In genomic region chr14:106694638-106695393, GRCh38 we compare ENCODE assay signal across 8 cellular contexts.
A peak's percentile ranks its signal among the peaks of the same experiment; 100 is the strongest.
DNase-seq lines count a peak whose midpoint lies in the region; ATAC-seq and FAIRE-seq lines count a peak whose summit lies in the region.

No MANE protein-coding gene starts in this region.

- H3K36me3 Mint-ChIP-seq in naive B cell, result no peaks in the 10 kb centered on the region

- peak; percentile 100 for FAIRE-seq in GM19239 (lab: Jason Lieb, UNC)

- no peaks in the 10 kb centered on the region for H3K27me3 Mint-ChIP-seq in naive B cell

- peak overlapping the region in 7 of 8 donors; percentile 39 to 89 (median 73) for H3K4me3 Mint-ChIP-seq in naive B cell

- H3K9me3 Mint-ChIP-seq in naive B cell, result no peaks in the 10 kb centered on the region

- no peak for DNase-seq in GM19239 (ENCODE audit: insufficient read length, low spot score)
- peak; percentile 21 for DNase-seq in NCI-H2029 treated with DMSO at 0.1 percent for 48 hours (lab: John Stamatoyannopoulos, UW)
- peak in 2 of 3 experiments; percentile 29 to 53 for DNase-seq in activated CD8-positive, alpha-beta memory T cell treated with anti-CD3 and anti-CD28 coated beads for 48 hours (ENCODE audit: low read depth in 2 of 3, low spot score in 2 of 3)
- peak; percentile 68 for DNase-seq in naive B cell
- DNase-seq in globus pallidus (ENCODE audit: low spot score), result no peak
- no peak for DNase-seq in NCI-H1436 treated with DMSO at 0.1 percent for 48 hours (lab: John Stamatoyannopoulos, UW)

- peaks cover 19 to 47% (median 27%) of the 10 kb centered on the region in 3 donors for H3K4me1 Mint-ChIP-seq in naive B cell

- peak overlapping the region in 3 of 6 donors; percentile 59 to 79 (median 67) for H3K27ac Mint-ChIP-seq in naive B cell

- ATAC-seq in naive B cell (ENCODE audit: low read depth in 2 of 2) (peak; percentile 42 to 73), HG02798 (IDR thresholded peaks at IDR 0.05; ENCODE audit: poor library complexity, unreplicated experiment) (no peak), HG03039 (IDR thresholded peaks at IDR 0.05; ENCODE audit: unreplicated experiment) (no peak)

Comparison
In these comparisons a context has a peak if more than half of its experiments do, and no peak if none do; other contexts are left out.
1. DNase-seq: peak in NCI-H2029 treated with DMSO at 0.1 percent for 48 hours (single experiment), activated CD8-positive, alpha-beta memory T cell treated with anti-CD3 and anti-CD28 coated beads for 48 hours (2 of 3) and naive B cell (single experiment); none in GM19239 (single experiment), globus pallidus (single experiment) and NCI-H1436 treated with DMSO at 0.1 percent for 48 hours (single experiment).
2. ATAC-seq: peak in naive B cell (2 of 2); none in HG02798 (single experiment) and HG03039 (single experiment).